Comparison of ENCODE assay signal across 1 cellular context in the genomic region with DNA sequence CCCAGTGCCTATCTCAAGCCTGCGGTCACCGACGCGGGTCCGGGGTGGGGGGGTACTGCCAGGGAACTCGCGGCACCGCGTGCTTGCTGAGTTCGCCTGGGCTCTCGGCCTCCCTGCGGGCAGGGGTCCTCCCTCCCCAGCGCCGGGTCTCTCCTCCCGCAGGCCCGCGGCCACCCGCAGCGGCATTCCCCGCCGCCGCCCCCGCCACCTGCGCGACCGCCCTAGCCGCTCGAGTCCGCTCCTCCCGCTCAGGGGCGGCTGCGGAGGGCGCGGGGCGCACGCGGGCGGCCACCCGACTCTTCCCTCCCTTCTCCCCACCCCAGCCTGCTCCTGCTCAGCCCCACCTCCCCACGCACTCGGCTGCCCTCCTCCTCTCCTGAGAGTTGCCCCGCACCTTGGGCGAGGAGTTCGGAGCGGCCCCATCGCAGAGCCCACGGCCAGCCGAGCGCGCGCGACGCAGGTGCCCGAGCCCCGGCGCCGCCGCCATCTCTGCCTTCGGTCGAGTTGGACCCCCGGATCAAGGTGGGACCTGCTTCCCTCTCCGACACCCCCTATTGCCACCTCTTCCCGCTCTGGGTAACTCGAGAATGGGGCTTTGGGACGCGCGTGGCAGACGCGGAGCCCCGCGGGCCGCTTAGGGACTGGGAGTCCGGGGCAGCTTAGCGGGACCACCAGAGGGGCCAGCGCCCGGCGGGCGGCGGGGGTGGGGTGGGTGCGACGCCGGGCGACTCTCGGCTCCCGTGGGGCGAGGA.
TF ChIP-seq lines count a peak whose summit lies in the region.

No MANE protein-coding gene starts in this region.

TF ChIP-seq in HEK293, 187 proteins besides CTCF, POLR2A, EP300 and RAD21 (continued from another document):
- no peak for TF ChIP-seq ZNF426 (tag by site-specific recombination; IDR thresholded peaks at IDR 0.05)
- TF ChIP-seq ZNF658 (tag by site-specific recombination; IDR thresholded peaks at IDR 0.05), result no peak
- no peak for TF ChIP-seq OVOL3 (tag by site-specific recombination; IDR thresholded peaks at IDR 0.05)
- TF ChIP-seq ZNF792 (tag by site-specific recombination; IDR thresholded peaks at IDR 0.05), result no peak
- TF ChIP-seq, protein P1, sequence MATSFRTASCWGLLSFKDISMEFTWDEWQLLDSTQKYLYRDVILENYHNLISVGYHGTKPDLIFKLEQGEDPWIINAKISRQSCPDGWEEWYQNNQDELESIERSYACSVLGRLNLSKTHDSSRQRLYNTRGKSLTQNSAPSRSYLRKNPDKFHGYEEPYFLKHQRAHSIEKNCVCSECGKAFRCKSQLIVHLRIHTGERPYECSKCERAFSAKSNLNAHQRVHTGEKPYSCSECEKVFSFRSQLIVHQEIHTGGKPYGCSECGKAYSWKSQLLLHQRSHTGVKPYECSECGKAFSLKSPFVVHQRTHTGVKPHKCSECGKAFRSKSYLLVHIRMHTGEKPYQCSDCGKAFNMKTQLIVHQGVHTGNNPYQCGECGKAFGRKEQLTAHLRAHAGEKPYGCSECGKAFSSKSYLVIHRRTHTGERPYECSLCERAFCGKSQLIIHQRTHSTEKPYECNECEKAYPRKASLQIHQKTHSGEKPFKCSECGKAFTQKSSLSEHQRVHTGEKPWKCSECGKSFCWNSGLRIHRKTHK (tag by site-specific recombination; IDR thresholded peaks at IDR 0.05), result no peak
- TF ChIP-seq ZSCAN23 (tag by site-specific recombination; IDR thresholded peaks at IDR 0.05), result no peak
- no peak for TF ChIP-seq ZBTB7A (tag by site-specific recombination; IDR thresholded peaks at IDR 0.05; ENCODE audit: low read depth)
- no peak for TF ChIP-seq ZNF629 (tag by site-specific recombination; IDR thresholded peaks at IDR 0.05)
- TF ChIP-seq RBAK (tag by site-specific recombination; IDR thresholded peaks at IDR 0.05), result no peak
- TF ChIP-seq, protein P2, sequence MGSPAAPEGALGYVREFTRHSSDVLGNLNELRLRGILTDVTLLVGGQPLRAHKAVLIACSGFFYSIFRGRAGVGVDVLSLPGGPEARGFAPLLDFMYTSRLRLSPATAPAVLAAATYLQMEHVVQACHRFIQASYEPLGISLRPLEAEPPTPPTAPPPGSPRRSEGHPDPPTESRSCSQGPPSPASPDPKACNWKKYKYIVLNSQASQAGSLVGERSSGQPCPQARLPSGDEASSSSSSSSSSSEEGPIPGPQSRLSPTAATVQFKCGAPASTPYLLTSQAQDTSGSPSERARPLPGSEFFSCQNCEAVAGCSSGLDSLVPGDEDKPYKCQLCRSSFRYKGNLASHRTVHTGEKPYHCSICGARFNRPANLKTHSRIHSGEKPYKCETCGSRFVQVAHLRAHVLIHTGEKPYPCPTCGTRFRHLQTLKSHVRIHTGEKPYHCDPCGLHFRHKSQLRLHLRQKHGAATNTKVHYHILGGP (tag by site-specific recombination; IDR thresholded peaks at IDR 0.05), result no peak
- TF ChIP-seq ZNF350 (tag by site-specific recombination; IDR thresholded peaks at IDR 0.05), result no peak
- no peak for TF ChIP-seq ZNF354C (tag by site-specific recombination; IDR thresholded peaks at IDR 0.05; ENCODE audit: borderline replicate concordance, low read depth)
- 0 out of 2 replicates have a peak, but pooled peaks have one; percentile 32 for TF ChIP-seq KLF8 (tag by site-specific recombination; IDR thresholded peaks at IDR 0.05)
- TF ChIP-seq, protein P3, sequence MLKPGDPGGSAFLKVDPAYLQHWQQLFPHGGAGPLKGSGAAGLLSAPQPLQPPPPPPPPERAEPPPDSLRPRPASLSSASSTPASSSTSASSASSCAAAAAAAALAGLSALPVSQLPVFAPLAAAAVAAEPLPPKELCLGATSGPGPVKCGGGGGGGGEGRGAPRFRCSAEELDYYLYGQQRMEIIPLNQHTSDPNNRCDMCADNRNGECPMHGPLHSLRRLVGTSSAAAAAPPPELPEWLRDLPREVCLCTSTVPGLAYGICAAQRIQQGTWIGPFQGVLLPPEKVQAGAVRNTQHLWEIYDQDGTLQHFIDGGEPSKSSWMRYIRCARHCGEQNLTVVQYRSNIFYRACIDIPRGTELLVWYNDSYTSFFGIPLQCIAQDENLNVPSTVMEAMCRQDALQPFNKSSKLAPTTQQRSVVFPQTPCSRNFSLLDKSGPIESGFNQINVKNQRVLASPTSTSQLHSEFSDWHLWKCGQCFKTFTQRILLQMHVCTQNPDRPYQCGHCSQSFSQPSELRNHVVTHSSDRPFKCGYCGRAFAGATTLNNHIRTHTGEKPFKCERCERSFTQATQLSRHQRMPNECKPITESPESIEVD (tag by site-specific recombination; IDR thresholded peaks at IDR 0.05), result no peak
